ENCODE assay signal across 17 cellular contexts in genomic region chr3:135161425-135161824, GRCh38.
"Had no signal": no experiment of that assay in that cellular context is flagged by ENCODE, and none has a peak within 500 bp of the region (broad histone marks: within the 10 kb centered on the region; RNA-seq: fewer than 3 reads in every experiment).

No MANE protein-coding gene starts in this region.

- H3K27ac ChIP-seq: foreskin keratinocyte, pancreas, stomach, thoracic aorta, transverse colon had no signal

- H3K36me3 ChIP-seq: pancreas, stomach, thoracic aorta, transverse colon had no signal

- FAIRE-seq: endothelial cell of umbilical vein, islet of Langerhans, pancreas, small intestine had no signal

- DNase-seq: erythroblast; foreskin keratinocyte; kidney glomerular epithelial cell; mucosa of descending colon; naive thymus-derived CD8-positive, alpha-beta T cell; occipital lobe; pancreas; right cardiac atrium; small intestine; stimulated activated CD4-positive, alpha-beta T cell treated with anti-CD3 and anti-CD28 coated beads, Interleukin-12 subunit alpha, Interleukin-12 subunit beta, amount 100 ng/mL, for 4 hours; stimulated activated naive CD4-positive, alpha-beta T cell; stomach; substantia nigra; transverse colon had no signal

- H3K4me3 ChIP-seq: mucosa of descending colon, pancreas, stomach, thoracic aorta, transverse colon had no signal

- H3K9me3 ChIP-seq: mucosa of descending colon, pancreas, stomach, thoracic aorta, transverse colon had no signal

- H3K4me1 ChIP-seq: foreskin keratinocyte, pancreas, stomach, transverse colon had no signal

- ATAC-seq: foreskin keratinocyte; mucosa of descending colon; naive thymus-derived CD8-positive, alpha-beta T cell; pancreas; right cardiac atrium had no signal

- H3K27me3 ChIP-seq: foreskin keratinocyte, pancreas, stomach, transverse colon had no signal
